ENCODE assay signal across 2 cellular contexts in genomic region chr13:47991859-47992258, GRCh38.
TF ChIP-seq lines count a peak whose summit lies in the region.

No MANE protein-coding gene starts in this region.

TF ChIP-seq in liver, 16 proteins besides CTCF, POLR2A, EP300 and RAD21:
- TF ChIP-seq REST (IDR thresholded peaks at IDR 0.05) (peak; percentile 15), EGR1 (IDR thresholded peaks at IDR 0.05; ENCODE audit: low read depth in 2 of 2) (no peak)

TF ChIP-seq in HepG2, 621 proteins besides CTCF, POLR2A, EP300 and RAD21:
- TF ChIP-seq ZNF747 (CRISPR knock-in tag; IDR thresholded peaks at IDR 0.05; ENCODE audit: borderline replicate concordance) (no peak), SP4 (CRISPR knock-in tag; IDR thresholded peaks at IDR 0.05) (no peak), TAF15 (IDR thresholded peaks at IDR 0.05; ENCODE audit: low read depth, low read length, poor library complexity, severe bottlenecking) (no peak), ZNF12 (CRISPR knock-in tag; IDR thresholded peaks at IDR 0.05) (no peak), IRF1 (CRISPR knock-in tag; IDR thresholded peaks at IDR 0.05; ENCODE audit: low read depth) (no peak)
